23 cellular contexts compared by ENCODE assay signal in the genomic region with DNA sequence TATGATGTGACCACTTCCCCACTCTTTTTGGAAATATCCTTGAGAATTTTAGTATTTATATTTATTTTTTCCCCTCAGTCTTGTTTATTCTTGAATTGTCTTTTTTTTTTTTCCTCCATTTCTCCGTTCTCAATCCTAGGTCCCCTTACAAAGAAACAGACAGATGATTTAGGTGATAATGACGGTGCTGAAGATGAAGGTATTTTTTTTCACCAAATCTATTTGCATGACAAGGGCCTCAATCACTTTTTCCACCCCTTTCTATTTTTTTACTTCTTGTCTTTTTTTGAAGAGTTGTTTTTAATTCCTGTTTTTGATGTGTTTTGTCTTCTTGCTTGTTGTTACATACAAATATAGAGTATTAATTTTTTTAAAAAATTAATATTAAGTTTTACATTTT.
A peak's percentile ranks its signal among the peaks of the same experiment; 100 is the strongest.
DNase-seq lines count a peak whose midpoint lies in the region; FAIRE-seq and TF ChIP-seq lines count a peak whose summit lies in the region.
"Had no signal": no experiment of that assay in that cellular context is flagged by ENCODE, and none has a peak within 500 bp of the region (broad histone marks: within the 10 kb centered on the region; RNA-seq: fewer than 3 reads in every experiment).

No MANE protein-coding gene starts in this region.

- H3K27me3 Mint-ChIP-seq in activated CD4-positive, alpha-beta T cell treated with anti-CD3 and anti-CD28 coated beads, Interleukin-2, amount 10 ng/mL, durations not matched to agents 24 days and 14 days = no peaks in the 10 kb centered on the region
- H3K27me3 Mint-ChIP-seq: T-cell had no signal

- H3K4me1 Mint-ChIP-seq in activated CD4-positive, alpha-beta T cell treated with anti-CD3 and anti-CD28 coated beads, Interleukin-2, amount 10 ng/mL, durations not matched to agents 24 days and 14 days = no peaks in the 10 kb centered on the region
- H3K4me1 Mint-ChIP-seq: T-cell had no signal

- H3K9me3 ChIP-seq in HUES48 (ENCODE audit: control insufficient read depth, insufficient read depth, low read length) (no peaks in the 10 kb centered on the region), SK-N-MC (ENCODE audit: low read depth, low read length) (no peaks in the 10 kb centered on the region), iPS-20b (ENCODE audit: insufficient read depth, low read depth, low read length) (no peaks in the 10 kb centered on the region), breast epithelium (no peaks in the 10 kb centered on the region)
- H3K9me3 ChIP-seq: HAP-1, SJSA1 had no signal

- H3K27ac Mint-ChIP-seq in activated CD4-positive, alpha-beta T cell treated with anti-CD3 and anti-CD28 coated beads, Interleukin-2, amount 10 ng/mL, durations not matched to agents 24 days and 14 days = no peak overlapping the region
- H3K27ac Mint-ChIP-seq: T-cell had no signal

- TF ChIP-seq POLR2A in breast epithelium (IDR thresholded peaks at IDR 0.05) = no peak

- no peak overlapping the region for H3K4me3 Mint-ChIP-seq in activated CD4-positive, alpha-beta T cell treated with anti-CD3 and anti-CD28 coated beads, Interleukin-2, amount 10 ng/mL, durations not matched to agents 24 days and 14 days
- H3K4me3 Mint-ChIP-seq: T-cell had no signal

- no peaks in the 10 kb centered on the region for H3K36me3 Mint-ChIP-seq in activated CD4-positive, alpha-beta T cell treated with anti-CD3 and anti-CD28 coated beads, Interleukin-2, amount 10 ng/mL, durations not matched to agents 24 days and 14 days (ENCODE audit: low read depth)
- H3K36me3 Mint-ChIP-seq: T-cell had no signal

- no peak for TF ChIP-seq CTCF in breast epithelium (IDR thresholded peaks at IDR 0.05)

- no peaks in the 10 kb centered on the region for H3K36me3 ChIP-seq in HUES48 (ENCODE audit: control insufficient read depth, insufficient read depth, low read length)
- no peaks in the 10 kb centered on the region for H3K36me3 ChIP-seq in SK-N-MC (ENCODE audit: insufficient read depth, low read length)
- H3K36me3 ChIP-seq in iPS-20b (ENCODE audit: insufficient read depth, low read depth, low read length) = no peaks in the 10 kb centered on the region
- no peaks in the 10 kb centered on the region for H3K36me3 ChIP-seq in breast epithelium
- H3K36me3 ChIP-seq: HAP-1, SJSA1 had no signal

- no peak overlapping the region for H3K4me3 ChIP-seq in HUES48 (ENCODE audit: low read depth, low read length)
- no peak overlapping the region for H3K4me3 ChIP-seq in SK-N-MC
- H3K4me3 ChIP-seq in iPS-20b (ENCODE audit: low read length) = 0 out of 2 replicates have a peak overlapping the region, but pooled peaks have one; percentile 7
- no peak overlapping the region for H3K4me3 ChIP-seq in breast epithelium
- H3K4me3 ChIP-seq: HAP-1, K562, SJSA1 had no signal

- no peaks in the 10 kb centered on the region for H3K9me3 Mint-ChIP-seq in activated CD4-positive, alpha-beta T cell treated with anti-CD3 and anti-CD28 coated beads, Interleukin-2, amount 10 ng/mL, durations not matched to agents 24 days and 14 days

- peak; percentile 70 for FAIRE-seq in A204.1 (lab: Jason Lieb, UNC)
- FAIRE-seq: K562 had no signal

- H3K27me3 ChIP-seq in HUES48 (ENCODE audit: control insufficient read depth, insufficient read depth, low read length) = no peaks in the 10 kb centered on the region
- no peaks in the 10 kb centered on the region for H3K27me3 ChIP-seq in iPS-20b (ENCODE audit: insufficient read depth, low read length)
- no peaks in the 10 kb centered on the region for H3K27me3 ChIP-seq in breast epithelium
- H3K27me3 ChIP-seq: SJSA1 had no signal

- DNase-seq in SK-N-MC (ENCODE audit: low read depth, low spot score) = no peak
- DNase-seq in GF-D8 (lab: John Stamatoyannopoulos, UW) = no peak
- no peak for DNase-seq in HUDEP-2 (lab: John Stamatoyannopoulos, UW; ENCODE audit: unreplicated experiment in 76 of 76)
- no peak for DNase-seq in activated CD4-positive, alpha-beta T cell treated with anti-CD3 and anti-CD28 coated beads, Interleukin-2, amount 10 ng/mL, durations not matched to agents 24 days and 14 days
- DNase-seq in breast epithelium (ENCODE audit: low spot score in 2 of 2) = no peak
- DNase-seq: 8988T, DMS153, DND-41, Kasumi-1, MV-4-11, NCI-H1694, NCI-H2029 treated with DMSO at 0.1 percent for 48 hours, NCI-H446 treated with DMSO at 0.1 percent for 48 hours, NCI-H774, Right ventricle myocardium superior, RPMI8226, T-cell had no signal

- intact Hi-C loops in activated CD4-positive, alpha-beta T cell treated with anti-CD3 and anti-CD28 coated beads, Interleukin-2, amount 10 ng/mL, durations not matched to agents 24 days and 14 days (cut with micrococcal nuclease) = no loop called here
- intact Hi-C loops in breast epithelium (cut with DNase I; ENCODE audit: low total_unique reads) = no loop called here

- H3K9ac ChIP-seq in HUES48 (ENCODE audit: low read depth, low read length) (no peak overlapping the region), SK-N-MC (ENCODE audit: insufficient read length) (peak overlapping the region; percentile 43), iPS-20b (ENCODE audit: low read depth, low read length) (no peak overlapping the region)

- H3K27ac ChIP-seq in HUES48 (ENCODE audit: low read depth, low read length) (peak overlapping the region; percentile 76), SK-N-MC (peak overlapping the region; percentile 69; the same call in 1 of the 2 replicates), iPS-20b (ENCODE audit: low read length) (no peak overlapping the region), breast epithelium (no peak overlapping the region)
- H3K27ac ChIP-seq: SJSA1 had no signal

- H3K4me1 ChIP-seq in HUES48 (ENCODE audit: control insufficient read depth, insufficient read depth, low read length) (peaks cover 51% of the 10 kb centered on the region), iPS-20b (ENCODE audit: insufficient read depth, low read length) (peaks cover 30% of the 10 kb centered on the region), breast epithelium (no peaks in the 10 kb centered on the region)
- H3K4me1 ChIP-seq: SJSA1 had no signal

Comparison
In these comparisons a context has a peak if more than half of its experiments do, and no peak if none do; other contexts are left out.
1. H3K27ac ChIP-seq: peak in HUES48 (single experiment) and SK-N-MC (single experiment); none in iPS-20b (single experiment) and breast epithelium (0 of 2).